In the genomic region with DNA sequence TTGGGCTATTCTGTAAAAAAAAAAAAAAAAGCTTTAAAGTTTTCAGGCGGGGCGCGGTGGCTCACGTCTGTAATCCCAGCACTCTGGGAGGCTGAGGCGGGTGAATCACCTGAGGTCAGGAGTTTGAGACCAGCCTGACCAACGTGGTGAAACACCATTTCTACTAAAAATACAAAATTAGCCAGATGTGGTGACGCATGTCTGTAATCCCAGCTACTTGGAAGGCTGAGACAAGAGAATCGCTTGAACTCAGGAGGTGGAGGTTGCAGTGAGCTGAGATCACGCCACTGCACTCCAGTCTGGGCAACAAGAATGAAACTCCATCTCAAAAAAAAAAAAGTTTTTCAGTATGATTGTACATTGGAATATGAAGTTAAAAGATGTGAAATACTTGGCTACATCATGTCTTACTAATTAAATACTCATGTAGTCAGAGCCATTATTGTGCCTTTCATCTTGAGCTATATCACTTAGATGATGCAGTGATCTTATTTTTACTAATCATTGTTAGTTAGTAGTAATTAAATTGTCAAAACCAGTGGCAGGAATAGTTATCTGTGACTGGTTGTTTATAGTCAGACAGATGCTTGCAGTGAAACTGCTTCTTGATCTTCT, we compare ENCODE assay signal across 7 cellular contexts.
A peak's percentile ranks its signal among the peaks of the same experiment; 100 is the strongest.
DNase-seq lines count a peak whose midpoint lies in the region; ATAC-seq and TF ChIP-seq lines count a peak whose summit lies in the region.
"Not testable (repeated sequence)": the region's sequence is repeated elsewhere in the genome, so short reads cannot be mapped to it uniquely, and the experiment has no call there.

No MANE protein-coding gene starts in this region.

- not testable (repeated sequence) for H3K79me2 ChIP-seq in hepatocyte

- H3K9me2 ChIP-seq in hepatocyte (replicated peaks; ENCODE audit: insufficient read depth), result not testable (repeated sequence)

- not testable (repeated sequence) for H2AFZ ChIP-seq in hepatocyte

- not testable (repeated sequence) for H3K4me1 ChIP-seq in hepatocyte (ENCODE audit: insufficient read depth); psoas muscle

- TF ChIP-seq CTCF in HFFc6 (IDR thresholded peaks at IDR 0.05); choroid plexus epithelial cell (conservative IDR thresholded peaks at IDR 0.05; ENCODE audit: low read depth, low read length); hepatocyte (IDR thresholded peaks at IDR 0.05; ENCODE audit: poor library complexity); psoas muscle (IDR thresholded peaks at IDR 0.05): not testable (repeated sequence)

- H3K4me3 Mint-ChIP-seq in HFFc6, result not testable (repeated sequence)

- H3K4me3 ChIP-seq in choroid plexus epithelial cell (ENCODE audit: low read depth, low read length); hepatocyte; psoas muscle: not testable (repeated sequence)

- H3K27ac ChIP-seq in hepatocyte (peak overlapping the region; percentile 57), psoas muscle (peak overlapping the region; percentile 33)

- intact Hi-C loops in psoas muscle (cut with DNase I), result not testable (repeated sequence)

- peaks cover 16% of the 10 kb centered on the region; the same call in 1 of the 2 replicates for H3K4me1 Mint-ChIP-seq in HFFc6 (ENCODE audit: low read depth)

- WGBS in hepatocyte (ENCODE audit: low lambda C conversion rate, missing lambda C conversion rate), result 85% methylated on average over 9 of the region's 9 CpGs
- 83 to 92% (median 84%) methylated on average over 9 of the region's 9 CpGs for WGBS in psoas muscle, 3 donors

- H3K36me3 ChIP-seq in hepatocyte (replicated peaks; ENCODE audit: insufficient read depth, low read depth), result not testable (repeated sequence)
- peaks cover 13 to 98% of the 10 kb centered on the region in 2 donors for H3K36me3 ChIP-seq in psoas muscle (ENCODE audit: insufficient read depth in 1 of 2, low read depth in 1 of 2)

- not testable (repeated sequence) for H3K9me3 ChIP-seq in hepatocyte (ENCODE audit: low read depth); psoas muscle

- H3K4me2 ChIP-seq in hepatocyte, result not testable (repeated sequence)

- ATAC-seq in psoas muscle, result not testable (repeated sequence)

- peak overlapping the region; percentile 8; the same call in 1 of the 2 replicates for H3K27ac Mint-ChIP-seq in HFFc6

- not testable (repeated sequence) for H4K20me1 ChIP-seq in hepatocyte (ENCODE audit: insufficient read depth, poor library complexity, severe bottlenecking)

- H3K27me3 Mint-ChIP-seq in HFFc6 (ENCODE audit: insufficient read depth), result not testable (repeated sequence)

- peaks cover 42% of the 10 kb centered on the region for H3K36me3 Mint-ChIP-seq in HFFc6 (ENCODE audit: low read depth)

- H3K27me3 ChIP-seq in hepatocyte; psoas muscle (ENCODE audit: insufficient read depth in 3 of 3, low read length in 2 of 3): not testable (repeated sequence)

- H3K9me3 Mint-ChIP-seq in HFFc6, result not testable (repeated sequence)

- DNase-seq in AG08395 (ENCODE audit: low spot score) (peak; percentile 22), Daoy (ENCODE audit: low read depth) (peak; percentile 53), HFFc6 (peak; percentile 39), amniotic epithelial cell (ENCODE audit: low read depth) (peak; percentile 91), choroid plexus epithelial cell (ENCODE audit: low read depth) (peak; percentile 64)
- DNase-seq in hepatocyte (ENCODE audit: low spot score); psoas muscle: not testable (repeated sequence)
